ENCODE assay signal across 17 cellular contexts in the genomic region with DNA sequence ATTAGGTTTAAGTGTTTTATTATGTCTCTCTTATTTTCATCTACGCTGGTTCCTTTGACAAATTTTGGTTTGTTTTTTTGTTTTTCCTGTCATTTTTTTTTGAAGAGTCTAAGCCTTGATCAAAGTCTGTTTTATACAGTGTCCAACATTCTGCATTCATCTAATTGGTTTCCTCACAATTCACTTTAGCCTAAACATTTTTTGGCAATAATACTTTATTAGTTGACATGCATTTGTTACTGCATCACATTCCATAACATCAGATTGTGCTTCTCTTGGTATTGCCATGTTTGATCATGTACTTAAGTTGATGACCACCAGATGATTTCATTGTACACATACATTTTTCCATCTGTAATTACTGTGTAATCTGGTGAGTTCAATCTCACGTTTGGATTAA.
A peak's percentile ranks its signal among the peaks of the same experiment; 100 is the strongest.
DNase-seq lines count a peak whose midpoint lies in the region; ATAC-seq, FAIRE-seq and TF ChIP-seq lines count a peak whose summit lies in the region.
"Had no signal": no experiment of that assay in that cellular context is flagged by ENCODE, and none has a peak within 500 bp of the region (broad histone marks: within the 10 kb centered on the region; RNA-seq: fewer than 3 reads in every experiment).

No MANE protein-coding gene starts in this region.

- peaks cover 67 to 73% of the 10 kb centered on the region in 2 donors for H3K4me1 ChIP-seq in thyroid gland

- H3K4me1 Mint-ChIP-seq in HFFc6 (ENCODE audit: low read depth): peaks cover 70% of the 10 kb centered on the region
- H3K4me1 Mint-ChIP-seq in chondrocyte (ENCODE audit: low read depth): peaks cover 81% of the 10 kb centered on the region

- intact Hi-C loops in thyroid gland (cut with DNase I): no loop called here

- no peaks in the 10 kb centered on the region for H3K36me3 ChIP-seq in thyroid gland
- H3K36me3 ChIP-seq: BE2C had no signal

- H3K36me3 Mint-ChIP-seq in HFFc6 (ENCODE audit: low read depth): no peaks in the 10 kb centered on the region
- H3K36me3 Mint-ChIP-seq in chondrocyte (ENCODE audit: low read depth): no peaks in the 10 kb centered on the region
- H3K36me3 Mint-ChIP-seq: CD4-positive, alpha-beta memory T cell had no signal

- ATAC-seq in HG03135 (IDR thresholded peaks at IDR 0.05; ENCODE audit: unreplicated experiment): no peak
- ATAC-seq: A549 had no signal

- WGBS in thyroid gland, 2 donors: 91 to 95% methylated on average over 2 of the region's 2 CpGs

- H3K9me3 ChIP-seq in thyroid gland: no peaks in the 10 kb centered on the region
- H3K9me3 ChIP-seq: A549, BE2C had no signal

- no peaks in the 10 kb centered on the region for H3K27me3 ChIP-seq in thyroid gland
- H3K27me3 ChIP-seq: BE2C had no signal

- H3K4me3 Mint-ChIP-seq in HFFc6: peak overlapping the region; percentile 10
- H3K4me3 Mint-ChIP-seq in chondrocyte (ENCODE audit: unreplicated experiment): no peak overlapping the region
- H3K4me3 Mint-ChIP-seq: CD4-positive, alpha-beta memory T cell; IgD-negative memory B cell had no signal

- TF ChIP-seq CTCF in HFFc6 (IDR thresholded peaks at IDR 0.05) (no peak), chondrocyte (IDR thresholded peaks at IDR 0.05) (no peak), thyroid gland (IDR thresholded peaks at IDR 0.05) (no peak)

- H3K9me3 Mint-ChIP-seq in HFFc6: no peaks in the 10 kb centered on the region
- H3K9me3 Mint-ChIP-seq in chondrocyte (ENCODE audit: low read depth): no peaks in the 10 kb centered on the region
- H3K9me3 Mint-ChIP-seq: IgD-negative memory B cell had no signal

- H3K27me3 Mint-ChIP-seq in HFFc6 (ENCODE audit: insufficient read depth) (no peaks in the 10 kb centered on the region), chondrocyte (ENCODE audit: low read depth) (no peaks in the 10 kb centered on the region)
- H3K27me3 Mint-ChIP-seq: CD4-positive, alpha-beta memory T cell; IgD-negative memory B cell had no signal

- no peak overlapping the region for H3K4me3 ChIP-seq in thyroid gland (replicated peaks in 1 of 3)
- H3K4me3 ChIP-seq: A549 had no signal

- peak overlapping the region; percentile 23 to 83 (median 78) for H3K27ac ChIP-seq in thyroid gland
- H3K27ac ChIP-seq: A549, C4-2B had no signal

- FAIRE-seq in GM19239 (lab: Jason Lieb, UNC): peak; percentile 21
- FAIRE-seq: A549, G401.6 had no signal

- no peak for DNase-seq in GM19239 (ENCODE audit: insufficient read length, low spot score)
- DNase-seq in HFFc6: no peak
- no peak for DNase-seq in chondrocyte (ENCODE audit: low spot score)
- DNase-seq in thyroid gland: no peak
- no peak for DNase-seq in NCI-H2171 treated with DMSO at 0.1 percent for 48 hours (lab: John Stamatoyannopoulos, UW)
- no peak for DNase-seq in NCI-H2081 (lab: John Stamatoyannopoulos, UW)
- DNase-seq: BE2C; CD4-positive, alpha-beta memory T cell; DMS153; DMS79 treated with DMSO at 0.1 percent for 48 hours; EL; HCEC 1CT had no signal

- TF ChIP-seq POLR2A in thyroid gland (IDR thresholded peaks at IDR 0.05): no peak

- H3K27ac Mint-ChIP-seq in HFFc6 (peak overlapping the region; percentile 81), chondrocyte (ENCODE audit: unreplicated experiment) (peak overlapping the region; percentile 38)
- H3K27ac Mint-ChIP-seq: CD4-positive, alpha-beta memory T cell; IgD-negative memory B cell had no signal
